Comparison of ENCODE assay signal across 20 cellular contexts in genomic region chr14:69500096-69500495, GRCh38. TPM values are rescaled to one million over a fixed set of nuclear protein-coding genes. Genes with fewer than 3 reads are reported as not detected.
DNase-seq lines count a peak whose midpoint lies in the region; ATAC-seq, FAIRE-seq and TF ChIP-seq lines count a peak whose summit lies in the region.
"Had no signal": no experiment of that assay in that cellular context is flagged by ENCODE, and none has a peak within 500 bp of the region (broad histone marks: within the 10 kb centered on the region; RNA-seq: fewer than 3 reads in every experiment).

No MANE protein-coding gene starts in this region.

- no peak overlapping the region for H3K4me3 ChIP-seq in H7 (ENCODE audit: insufficient read depth, low read depth, low read length)
- H3K4me3 ChIP-seq in kidney (ENCODE audit: low read length in 2 of 2): no peak overlapping the region
- no peak overlapping the region for H3K4me3 ChIP-seq in CD4-positive, alpha-beta memory T cell (ENCODE audit: low read length in 2 of 2)
- H3K4me3 ChIP-seq: GM23338, HAP-1 had no signal

- no peak overlapping the region for H3K4me3 Mint-ChIP-seq in stimulated activated memory B cell treated with anti-CD40 and anti-IgM and Interleukin-4, amounts not matched to agents 10 μg/mL and 1 μg/mL and 100 μg/mL, for 72 hours
- no peak overlapping the region for H3K4me3 Mint-ChIP-seq in CD4-positive, alpha-beta memory T cell
- H3K4me3 Mint-ChIP-seq: CD8-positive, alpha-beta T cell; GM23338; HFFc6 had no signal

- POLR2A ChIA-PET in CD4-positive, alpha-beta memory T cell (lab: Charles Lee; ENCODE audit: partially characterized antibody): no interaction called here

- CTCF ChIA-PET in CD4-positive, alpha-beta memory T cell (lab: Charles Lee; ENCODE audit: partially characterized antibody): no interaction called here

- intact Hi-C loops in kidney (cut with DNase I): no loop called here
- intact Hi-C loops in CD4-positive, alpha-beta memory T cell (cut with micrococcal nuclease): no loop called here

- no peak for TF ChIP-seq CTCF in kidney (IDR thresholded peaks at IDR 0.05; ENCODE audit: borderline replicate concordance, extremely low read depth, insufficient read depth)

- no peak for FAIRE-seq in kidney (lab: Jason Lieb, UNC)
- FAIRE-seq: D721Med, GM12891, GM18507 had no signal

- peak; percentile 17 for ATAC-seq in stimulated activated memory B cell treated with anti-CD40 and anti-IgM and Interleukin-4, amounts not matched to agents 10 μg/mL and 1 μg/mL and 100 μg/mL, for 72 hours
- ATAC-seq in HG02642 (IDR thresholded peaks at IDR 0.05; ENCODE audit: poor library complexity, unreplicated experiment) (no peak), HG02981 (IDR thresholded peaks at IDR 0.05; ENCODE audit: unreplicated experiment) (no peak)
- ATAC-seq: CD8-positive, alpha-beta T cell; GM23338 had no signal

- H3K9ac ChIP-seq in kidney (ENCODE audit: low read length in 2 of 2): no peak overlapping the region

- no peaks in the 10 kb centered on the region for H3K4me1 Mint-ChIP-seq in stimulated activated memory B cell treated with anti-CD40 and anti-IgM and Interleukin-4, amounts not matched to agents 10 μg/mL and 1 μg/mL and 100 μg/mL, for 72 hours
- peaks cover 0 to 3% (median 0%) of the 10 kb centered on the region in 4 donors for H3K4me1 Mint-ChIP-seq in CD4-positive, alpha-beta memory T cell

- peak overlapping the region; percentile 29 for H3K27ac ChIP-seq in angular gyrus (ENCODE audit: low read depth, low read length)
- no peak overlapping the region for H3K27ac ChIP-seq in kidney (ENCODE audit: low read depth in 2 of 2, low read length in 2 of 2)
- H3K27ac ChIP-seq in CD4-positive, alpha-beta memory T cell (ENCODE audit: low read depth, low read length): no peak overlapping the region

- H3K27me3 ChIP-seq in H7 (ENCODE audit: control insufficient read depth, insufficient read depth, low read length): peaks cover 5% of the 10 kb centered on the region
- no peaks in the 10 kb centered on the region for H3K27me3 ChIP-seq in CD4-positive, alpha-beta memory T cell (ENCODE audit: insufficient read depth, low read length)

- H3K9me3 Mint-ChIP-seq in stimulated activated memory B cell treated with anti-CD40 and anti-IgM and Interleukin-4, amounts not matched to agents 10 μg/mL and 1 μg/mL and 100 μg/mL, for 72 hours: no peaks in the 10 kb centered on the region
- H3K9me3 Mint-ChIP-seq in CD4-positive, alpha-beta memory T cell: no peaks in the 10 kb centered on the region
- H3K9me3 Mint-ChIP-seq: CD8-positive, alpha-beta T cell; GM23338; HFFc6 had no signal

- H3K27me3 Mint-ChIP-seq in stimulated activated memory B cell treated with anti-CD40 and anti-IgM and Interleukin-4, amounts not matched to agents 10 μg/mL and 1 μg/mL and 100 μg/mL, for 72 hours: peaks cover 47% of the 10 kb centered on the region
- H3K27me3 Mint-ChIP-seq in CD4-positive, alpha-beta memory T cell: peaks cover 5% of the 10 kb centered on the region in 2 donors

- H3K4me1 ChIP-seq in kidney (ENCODE audit: control insufficient read depth in 1 of 2, insufficient read depth in 1 of 2, low read depth in 1 of 2, low read length in 2 of 2): peaks cover 0 to 2% of the 10 kb centered on the region in 2 donors
- H3K4me1 ChIP-seq in CD4-positive, alpha-beta memory T cell (ENCODE audit: insufficient read depth, low read length): no peaks in the 10 kb centered on the region
- H3K4me1 ChIP-seq: Caco-2, HAP-1 had no signal

- H3K36me3 Mint-ChIP-seq in stimulated activated memory B cell treated with anti-CD40 and anti-IgM and Interleukin-4, amounts not matched to agents 10 μg/mL and 1 μg/mL and 100 μg/mL, for 72 hours: no peaks in the 10 kb centered on the region
- H3K36me3 Mint-ChIP-seq in CD4-positive, alpha-beta memory T cell: no peaks in the 10 kb centered on the region
- H3K36me3 Mint-ChIP-seq: CD8-positive, alpha-beta T cell had no signal

- DNase-seq in H7 (peak; percentile 40), kidney (peak; percentile 38), NCI-H2196 treated with DMSO at 0.1 percent for 48 hours (lab: John Stamatoyannopoulos, UW; ENCODE audit: unreplicated experiment) (no peak)
- DNase-seq in CD4-positive, alpha-beta memory T cell: no peak
- DNase-seq: Caco-2; CD8-positive, alpha-beta T cell; DMS 273 treated with DMSO at 0.1 percent for 48 hours; GF-D8; HFFc6 had no signal

- no peaks in the 10 kb centered on the region for H3K36me3 ChIP-seq in H7 (replicated peaks; ENCODE audit: control insufficient read depth, insufficient read depth, low read length)
- no peaks in the 10 kb centered on the region for H3K36me3 ChIP-seq in kidney (ENCODE audit: control insufficient read depth in 1 of 2, insufficient read depth in 2 of 2, low read length in 2 of 2)
- H3K36me3 ChIP-seq in CD4-positive, alpha-beta memory T cell (ENCODE audit: insufficient read depth, low read length): no peaks in the 10 kb centered on the region
- H3K36me3 ChIP-seq: HAP-1 had no signal

- H3K9me3 ChIP-seq in kidney (ENCODE audit: control insufficient read depth in 1 of 2, low read length in 2 of 2): peaks cover 0 to under 1% of the 10 kb centered on the region in 2 donors
- H3K9me3 ChIP-seq in CD4-positive, alpha-beta memory T cell (ENCODE audit: control insufficient read depth in 1 of 2, low read length in 2 of 2): no peaks in the 10 kb centered on the region
- H3K9me3 ChIP-seq: Caco-2, HAP-1 had no signal

- H3K27ac Mint-ChIP-seq in stimulated activated memory B cell treated with anti-CD40 and anti-IgM and Interleukin-4, amounts not matched to agents 10 μg/mL and 1 μg/mL and 100 μg/mL, for 72 hours: no peak overlapping the region
- no peak overlapping the region for H3K27ac Mint-ChIP-seq in CD4-positive, alpha-beta memory T cell
- H3K27ac Mint-ChIP-seq: CD8-positive, alpha-beta T cell; GM23338; HFFc6 had no signal

RNA-seq across cellular contexts. Expression of gene PLEKHD1, which starts 15.6 kb away (rescaled TPM):
- total RNA-seq in H7 (2014; rRNA removed; shearing (Covaris generic)): 0.10 and 0.37 TPM in 2 replicates
- total RNA-seq in kidney: 0.25 TPM
- polyA plus RNA-seq in kidney (ENCODE audit: insufficient read depth, low read depth, low replicate concordance): 3.4 TPM
- total RNA-seq in CD4-positive, alpha-beta memory T cell: under 1 TPM; 0.30 to 0.32 TPM
- under 1 TPM in 1 of 2 donors, not detected in 1; 0.13 TPM for polyA plus RNA-seq in CD4-positive, alpha-beta memory T cell
- total RNA-seq: A172, H4 had no signal

Comparison
In these comparisons a context has a peak if more than half of its experiments do, and no peak if none do; other contexts are left out.
1. DNase-seq: peak in H7 (single experiment) and kidney (single experiment); none in NCI-H2196 treated with DMSO at 0.1 percent for 48 hours (single experiment) and CD4-positive, alpha-beta memory T cell (0 of 5).